ENCODE assay signal across 9 cellular contexts in the genomic region with DNA sequence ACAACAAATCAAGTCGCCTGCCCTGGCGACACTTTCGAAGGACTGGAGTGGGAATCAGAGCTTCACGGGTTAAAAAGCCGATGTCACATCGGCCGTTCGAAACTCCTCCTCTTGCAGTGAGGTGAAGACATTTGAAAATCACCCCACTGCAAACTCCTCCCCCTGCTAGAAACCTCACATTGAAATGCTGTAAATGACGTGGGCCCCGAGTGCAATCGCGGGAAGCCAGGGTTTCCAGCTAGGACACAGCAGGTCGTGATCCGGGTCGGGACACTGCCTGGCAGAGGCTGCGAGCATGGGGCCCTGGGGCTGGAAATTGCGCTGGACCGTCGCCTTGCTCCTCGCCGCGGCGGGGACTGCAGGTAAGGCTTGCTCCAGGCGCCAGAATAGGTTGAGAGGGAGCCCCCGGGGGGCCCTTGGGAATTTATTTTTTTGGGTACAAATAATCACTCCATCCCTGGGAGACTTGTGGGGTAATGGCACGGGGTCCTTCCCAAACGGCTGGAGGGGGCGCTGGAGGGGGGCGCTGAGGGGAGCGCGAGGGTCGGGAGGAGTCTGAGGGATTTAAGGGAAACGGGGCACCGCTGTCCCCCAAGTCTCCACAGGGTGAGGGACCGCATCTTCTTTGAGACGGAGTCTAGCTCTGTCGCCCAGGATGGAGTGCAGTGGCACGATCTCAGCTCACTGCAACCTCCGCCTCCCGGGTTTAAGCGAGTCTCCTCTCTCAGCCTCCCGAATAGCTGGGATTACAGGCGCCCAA. TPM values are rescaled to one million over a fixed set of nuclear protein-coding genes. Genes with fewer than 3 reads are reported as not detected.
DNase-seq lines count a peak whose midpoint lies in the region; ATAC-seq, FAIRE-seq and TF ChIP-seq lines count a peak whose summit lies in the region.
"Had no signal": no experiment of that assay in that cellular context is flagged by ENCODE, and none has a peak within 500 bp of the region (broad histone marks: within the 10 kb centered on the region; RNA-seq: fewer than 3 reads in every experiment).

A gene (plus strand): TSS at position 210 of the 760 bp plus-strand sequence. CDS start 86 bp downstream, at position 296.

- dilution Hi-C loops in keratinocyte (cut with MboI; ENCODE audit: extremely low pct_ligation_motif_present, low sequenced_read_pairs): no loop called here

- FAIRE-seq in keratinocyte (lab: Jason Lieb, UNC): peak; percentile 86
- FAIRE-seq: endometrium had no signal

- H3K4me1 Mint-ChIP-seq in CD4-positive, alpha-beta T cell (ENCODE audit: low read depth): peaks cover 43% of the 10 kb centered on the region
- peaks cover 48% of the 10 kb centered on the region for H3K4me1 Mint-ChIP-seq in activated CD4-positive, alpha-beta T cell treated with anti-CD3 and anti-CD28 coated beads for 36 hours

- H3K79me2 ChIP-seq in keratinocyte (ENCODE audit: control insufficient read depth, insufficient read depth, low read length): peaks cover 47% of the 10 kb centered on the region

- H3K4me3 ChIP-seq in HFF-Myc (replicated peaks; ENCODE audit: low read depth, low read length): peak within 1 kb of the TSS; percentile 93
- peak within 1 kb of the TSS; percentile 85 to 98 (median 87) for H3K4me3 ChIP-seq in keratinocyte (ENCODE audit: control insufficient read depth in 2 of 3, extremely low read depth in 1 of 3, insufficient read depth in 2 of 3, low read depth in 1 of 3, low read length in 3 of 3)

- peaks cover 49% of the 10 kb centered on the region for H3K4me1 ChIP-seq in keratinocyte (ENCODE audit: control insufficient read depth, extremely low read depth, insufficient read depth, low read length)

- ATAC-seq in CD4-positive, alpha-beta T cell (ENCODE audit: poor library complexity): peak; percentile 48
- peak; percentile 63 for ATAC-seq in activated CD4-positive, alpha-beta T cell treated with anti-CD3 and anti-CD28 coated beads for 36 hours
- no peak for ATAC-seq in HG02840 (IDR thresholded peaks at IDR 0.05; ENCODE audit: low FRiP score, unreplicated experiment)

- H4K20me1 ChIP-seq in keratinocyte (ENCODE audit: control insufficient read depth, extremely low read depth, insufficient read depth, low read length): peaks cover 17% of the 10 kb centered on the region

- no peaks in the 10 kb centered on the region for H3K27me3 Mint-ChIP-seq in CD4-positive, alpha-beta T cell
- H3K27me3 Mint-ChIP-seq in activated CD4-positive, alpha-beta T cell treated with anti-CD3 and anti-CD28 coated beads for 36 hours: no peaks in the 10 kb centered on the region

- H3K27ac Mint-ChIP-seq in CD4-positive, alpha-beta T cell: peak within 1 kb of the TSS; percentile 92
- H3K27ac Mint-ChIP-seq in activated CD4-positive, alpha-beta T cell treated with anti-CD3 and anti-CD28 coated beads for 36 hours: peak within 1 kb of the TSS; percentile 97

- H3K27me3 ChIP-seq in CD4-positive, alpha-beta T cell (ENCODE audit: control insufficient read depth, insufficient read depth, low read length): no peaks in the 10 kb centered on the region
- H3K27me3 ChIP-seq in keratinocyte (ENCODE audit: control insufficient read depth, extremely low read depth, insufficient read depth, low read length): no peaks in the 10 kb centered on the region

- H3K9me3 Mint-ChIP-seq in CD4-positive, alpha-beta T cell: no peaks in the 10 kb centered on the region
- H3K9me3 Mint-ChIP-seq in activated CD4-positive, alpha-beta T cell treated with anti-CD3 and anti-CD28 coated beads for 36 hours (ENCODE audit: low read depth): no peaks in the 10 kb centered on the region

- H3K4me2 ChIP-seq in keratinocyte (ENCODE audit: control insufficient read depth, extremely low read depth, insufficient read depth, low read depth, low read length): peak within 1 kb of the TSS; percentile 94

- peak within 1 kb of the TSS; percentile 78 for H3K27ac ChIP-seq in CD4-positive, alpha-beta T cell (ENCODE audit: low read depth, low read length)
- H3K27ac ChIP-seq in keratinocyte (ENCODE audit: control insufficient read depth, insufficient read depth, low read length): peak within 1 kb of the TSS; percentile 88

- peaks cover 10% of the 10 kb centered on the region for H3K36me3 Mint-ChIP-seq in CD4-positive, alpha-beta T cell (ENCODE audit: low read depth)
- peaks cover 39% of the 10 kb centered on the region for H3K36me3 Mint-ChIP-seq in activated CD4-positive, alpha-beta T cell treated with anti-CD3 and anti-CD28 coated beads for 36 hours (ENCODE audit: low read depth)

- POLR2A ChIA-PET in CD4-positive, alpha-beta T cell (lab: Charles Lee): interaction anchor here (0.6 to 1.9 kb wide), 8 partner anchors 9 to 523 kb away, joined by 3 to 10 read pairs (median 5); a partner anchor contains a TSS
- POLR2A ChIA-PET in activated CD4-positive, alpha-beta T cell treated with anti-CD3 and anti-CD28 coated beads for 36 hours (lab: Charles Lee): interaction anchor here (0.6 to 1.4 kb wide), 7 partner anchors 16 to 578 kb away, joined by 3 to 7 read pairs (median 4); a partner anchor contains a TSS

- CTCF ChIA-PET in CD4-positive, alpha-beta T cell (lab: Charles Lee): interaction anchor here (1.0 to 3.9 kb wide), 4 partner anchors 11 to 54 kb away, joined by 3 to 15 read pairs (median 8); no protein-coding TSS in a partner anchor
- CTCF ChIA-PET in activated CD4-positive, alpha-beta T cell treated with anti-CD3 and anti-CD28 coated beads for 36 hours (lab: Charles Lee): interaction anchor here (0.5 to 2.5 kb wide), 9 partner anchors 9 to 307 kb away, joined by 3 to 6 read pairs (median 3); a partner anchor contains a TSS

- TF ChIP-seq CTCF in CD4-positive, alpha-beta T cell (IDR thresholded peaks at IDR 0.05): no peak
- TF ChIP-seq CTCF in HFF-Myc (IDR thresholded peaks at IDR 0.05; ENCODE audit: low read depth, low read length, missing control alignments) (no peak), keratinocyte (optimal IDR thresholded peaks at IDR 0.05 in 1 of 3, IDR thresholded peaks at IDR 0.05 in 1 of 3, conservative IDR thresholded peaks at IDR 0.05 in 1 of 3; ENCODE audit: extremely low read depth in 1 of 3, insufficient read depth in 2 of 3, low read length in 3 of 3) (no peak)

- H3K9me1 ChIP-seq in keratinocyte (ENCODE audit: control insufficient read depth, extremely low read depth, insufficient read depth, low read length): no peaks in the 10 kb centered on the region

- intact Hi-C loops in CD4-positive, alpha-beta T cell (cut with DNase I, micrococcal nuclease): loop anchor here (2.0 to 10.0 kb wide), 4 partner anchors 38 to 129 kb away; a partner anchor contains a TSS
- intact Hi-C loops in activated CD4-positive, alpha-beta T cell treated with anti-CD3 and anti-CD28 coated beads for 36 hours (cut with DNase I, micrococcal nuclease): loop anchor here (1.0 to 10.0 kb wide), 18 partner anchors 41 to 1703 kb away; a partner anchor contains a TSS

- peaks cover 17 to 31% of the 10 kb centered on the region in 2 experiments for H3K36me3 ChIP-seq in keratinocyte (ENCODE audit: control insufficient read depth in 2 of 2, extremely low read depth in 1 of 2, insufficient read depth in 2 of 2, low read length in 2 of 2)

- peak; percentile 46 to 78 (median 63) for DNase-seq in CD4-positive, alpha-beta T cell
- DNase-seq in HFF-Myc (ENCODE audit: extremely low read depth, low read depth) (peak; percentile 87), NCI-H510A (lab: John Stamatoyannopoulos, UW) (peak; percentile 86), cerebellum (ENCODE audit: low spot score) (peak; percentile 84), keratinocyte (ENCODE audit: low read depth, low spot score) (no peak)
- DNase-seq in activated CD4-positive, alpha-beta T cell treated with anti-CD3 and anti-CD28 coated beads for 36 hours: peak; percentile 91
- peak; percentile 55 to 67 for DNase-seq in stimulated activated CD4-positive, alpha-beta T cell treated with anti-CD3 and anti-CD28 coated beads, Interleukin-12 subunit alpha, Interleukin-12 subunit beta, amount 100 ng/mL, for 24 hours (ENCODE audit: low read depth in 2 of 2)

- peak within 1 kb of the TSS; percentile 89 for H3K4me3 Mint-ChIP-seq in CD4-positive, alpha-beta T cell
- H3K4me3 Mint-ChIP-seq in activated CD4-positive, alpha-beta T cell treated with anti-CD3 and anti-CD28 coated beads for 36 hours: peak within 1 kb of the TSS; percentile 93

- H3K9ac ChIP-seq in keratinocyte (ENCODE audit: control insufficient read depth, extremely low read depth, insufficient read depth, low read length): peak within 1 kb of the TSS; percentile 94

- no peaks in the 10 kb centered on the region for H3K9me3 ChIP-seq in CD4-positive, alpha-beta T cell (ENCODE audit: control insufficient read depth, low read length)
- H3K9me3 ChIP-seq in keratinocyte (ENCODE audit: control insufficient read depth, low read depth, low read length): no peaks in the 10 kb centered on the region

- H2AFZ ChIP-seq in keratinocyte (ENCODE audit: control insufficient read depth, low read length): peak within 1 kb of the TSS; percentile 16

RNA-seq across cellular contexts. Expression of the gene that starts here (rescaled TPM):
- 10 to 100 TPM; 32.5 to 34.0 TPM for total RNA-seq in CD4-positive, alpha-beta T cell
- 10 to 100 TPM; 73.0 to 73.8 TPM for total RNA-seq in activated CD4-positive, alpha-beta T cell treated with anti-CD3 and anti-CD28 coated beads for 36 hours
- 36.6 TPM for total RNA-seq in cerebellum
- 182 to 325 TPM (median 241 TPM) in 3 replicates for polyA plus RNA-seq in keratinocyte
- polyA plus RNA-seq in keratinocyte (2011; ENCODE audit: low read depth): 88.4 TPM
- polyA plus RNA-seq in keratinocyte (2011; cell fraction: cytosol; rRNA removed): 106 and 112 TPM in 2 replicates
- 592 and 620 TPM in 2 replicates for polyA plus RNA-seq in keratinocyte (2011; cell fraction: nucleus; rRNA removed)
- 111 and 279 TPM in 2 replicates for polyA plus RNA-seq in keratinocyte (2012; ENCODE audit: low replicate concordance)
- polyA minus RNA-seq in keratinocyte: 329 to 852 TPM (median 451 TPM) in 3 replicates
- 266 TPM for polyA minus RNA-seq in keratinocyte (2011; cell fraction: cytosol; rRNA and poly(A)+ RNA removed)
- 877 and 920 TPM in 2 replicates for polyA minus RNA-seq in keratinocyte (2011; cell fraction: nucleus; rRNA and poly(A)+ RNA removed)
